In the genomic region with DNA sequence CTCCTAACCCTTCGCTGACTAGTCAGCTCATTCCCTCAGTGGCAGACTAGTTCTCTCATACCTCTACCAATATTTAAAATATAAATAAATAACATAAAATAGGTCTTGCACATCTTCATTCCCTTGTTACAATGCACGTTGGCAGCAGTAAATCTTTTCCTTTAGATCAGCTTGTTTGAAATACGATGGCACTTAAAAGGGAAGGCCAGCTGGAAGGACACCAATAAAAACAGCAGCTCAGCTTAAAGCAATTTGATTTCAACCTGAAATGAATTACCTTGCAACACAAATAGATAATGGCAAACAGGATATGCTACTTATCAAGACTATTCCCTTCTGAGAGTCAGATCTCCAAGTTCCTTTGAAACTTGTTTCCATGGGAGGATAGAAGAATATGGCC, we compare ENCODE assay signal across 16 cellular contexts.
"Had no signal": no experiment of that assay in that cellular context is flagged by ENCODE, and none has a peak within 500 bp of the region (broad histone marks: within the 10 kb centered on the region; RNA-seq: fewer than 3 reads in every experiment).

No MANE protein-coding gene starts in this region.

- ATAC-seq: activated CD4-positive, alpha-beta T cell treated with anti-CD3 and anti-CD28 coated beads for 36 hours; activated naive CD4-positive, alpha-beta T cell treated with anti-CD3 and anti-CD28 coated beads, Interleukin-2, amount 50 U/mL, for 72 hours; activated T-cell treated with anti-CD3 and anti-CD28 coated beads, Interleukin-2, amount 50 U/mL, for 4 hours; natural killer cell had no signal

- H3K4me3 ChIP-seq: esophagus muscularis mucosa, tibial nerve, vagina had no signal

- H3K27ac ChIP-seq: esophagus muscularis mucosa, tibial nerve, vagina had no signal

- H3K36me3 ChIP-seq: esophagus muscularis mucosa, tibial nerve, vagina had no signal

- DNase-seq: activated CD4-positive, alpha-beta memory T cell treated with anti-CD3 and anti-CD28 coated beads, Interleukin-2, amount 10 ng/mL, durations not matched to agents 7 days and 5 days; activated CD4-positive, alpha-beta T cell treated with anti-CD3 and anti-CD28 coated beads for 36 hours; activated effector memory CD4-positive, alpha-beta T cell treated with anti-CD3 and anti-CD28 coated beads, Interleukin-2, amount 50 U/mL, for 16 hours; activated T-cell treated with anti-CD3 and anti-CD28 coated beads, Interleukin-2, amount 50 U/mL, for 4 hours; foreskin fibroblast; glutamatergic neuron; hypothalamus; mesendoderm; natural killer cell; small intestine; stimulated activated CD4-positive, alpha-beta T cell treated with anti-CD3 and anti-CD28 coated beads, Interleukin-4, amount 100 ng/mL, for 24 hours; stimulated activated naive CD4-positive, alpha-beta T cell had no signal

- H3K9me3 ChIP-seq: esophagus muscularis mucosa, tibial nerve, vagina had no signal

- H3K27me3 ChIP-seq: esophagus muscularis mucosa, tibial nerve, vagina had no signal

- H3K4me1 ChIP-seq: vagina had no signal
